In genomic region chr2:172095146-172095904, GRCh38 we compare ENCODE assay signal across 8 cellular contexts. TPM values are rescaled to one million over a fixed set of nuclear protein-coding genes. Genes with fewer than 3 reads are reported as not detected.
A peak's percentile ranks its signal among the peaks of the same experiment; 100 is the strongest.
DNase-seq lines count a peak whose midpoint lies in the region; FAIRE-seq and TF ChIP-seq lines count a peak whose summit lies in the region.

No MANE protein-coding gene starts in this region.

- no peak for TF ChIP-seq CTCF in 22Rv1 (IDR thresholded peaks at IDR 0.05)
- no peak for TF ChIP-seq CTCF in esophagus muscularis mucosa (IDR thresholded peaks at IDR 0.05)
- TF ChIP-seq CTCF in neural crest cell (conservative IDR thresholded peaks at IDR 0.05): no peak
- no peak for TF ChIP-seq CTCF in vagina (IDR thresholded peaks at IDR 0.05)

- peaks cover 4% of the 10 kb centered on the region for H3K36me3 Mint-ChIP-seq in neural crest cell (ENCODE audit: low read depth)

- H3K27me3 ChIP-seq in esophagus muscularis mucosa (peaks cover 46 to 100% (median 99%) of the 10 kb centered on the region in 4 donors), vagina (peaks cover 60% of the 10 kb centered on the region)

- H3K4me3 ChIP-seq in esophagus muscularis mucosa: peak overlapping the region; percentile 37 to 57 (median 44)
- peak overlapping the region; percentile 34 to 37 for H3K4me3 ChIP-seq in vagina

- DNase-seq in GM12892 (ENCODE audit: insufficient read length) (peak; percentile 75), NCI-H82 (lab: John Stamatoyannopoulos, UW) (peak; percentile 63), activated T-cell treated with anti-CD3 and anti-CD28 coated beads for 1 hour (ENCODE audit: low read depth) (peak; percentile 61), esophagus muscularis mucosa (ENCODE audit: extremely low spot score) (peak; percentile 90), neural crest cell (ENCODE audit: low read depth, low spot score) (peak; percentile 40), vagina (ENCODE audit: extremely low spot score in 2 of 2) (peak; percentile 83 to 95), NCI-H2107 (lab: John Stamatoyannopoulos, UW) (no peak)

- H3K9me3 Mint-ChIP-seq in neural crest cell: no peaks in the 10 kb centered on the region

- H3K4me1 ChIP-seq in esophagus muscularis mucosa: peaks cover 50 to 63% (median 58%) of the 10 kb centered on the region in 4 donors
- peaks cover 54% of the 10 kb centered on the region for H3K4me1 ChIP-seq in vagina

- peak overlapping the region; percentile 68 for H3K27ac Mint-ChIP-seq in neural crest cell (ENCODE audit: unreplicated experiment)

- TF ChIP-seq POLR2A in GM12892 (IDR thresholded peaks at IDR 0.05; ENCODE audit: low read depth, low read length): peak; percentile 33; the same call in 1 of the 2 replicates
- TF ChIP-seq POLR2A in esophagus muscularis mucosa (IDR thresholded peaks at IDR 0.05; ENCODE audit: low read depth): no peak
- TF ChIP-seq POLR2A in vagina (IDR thresholded peaks at IDR 0.05): no peak

- no peak for TF ChIP-seq EP300 in esophagus muscularis mucosa (IDR thresholded peaks at IDR 0.05)

- peak overlapping the region; percentile 89 for H3K4me3 Mint-ChIP-seq in neural crest cell

- H3K4me1 Mint-ChIP-seq in neural crest cell: peaks cover 45% of the 10 kb centered on the region

- peak; percentile 92 for FAIRE-seq in GM12892 (lab: Jason Lieb, UNC)

- WGBS in esophagus muscularis mucosa: 2% methylated on average over 26 of the region's 51 CpGs

- H3K36me3 ChIP-seq in esophagus muscularis mucosa: no peaks in the 10 kb centered on the region
- no peaks in the 10 kb centered on the region for H3K36me3 ChIP-seq in vagina

- intact Hi-C loops in esophagus muscularis mucosa (cut with DNase I): no loop called here
- intact Hi-C loops in vagina (cut with DNase I): no loop called here

- no peaks in the 10 kb centered on the region for H3K9me3 ChIP-seq in esophagus muscularis mucosa
- no peaks in the 10 kb centered on the region for H3K9me3 ChIP-seq in vagina

- H3K27me3 Mint-ChIP-seq in neural crest cell (ENCODE audit: low read depth): peaks cover 94% of the 10 kb centered on the region

- H3K27ac ChIP-seq in 22Rv1: peak overlapping the region; percentile 83
- H3K27ac ChIP-seq in esophagus muscularis mucosa (replicated peaks in 1 of 4): peak overlapping the region in 1 of 4 donors; percentile 13
- no peak overlapping the region for H3K27ac ChIP-seq in vagina

RNA-seq across cellular contexts. Expression of gene DLX2, which starts 7.4 kb away (rescaled TPM):
- polyA plus RNA-seq in GM12892 (2012; ENCODE audit: missing spikeins): 0.17 TPM
- total RNA-seq in esophagus muscularis mucosa: not detected
- 21.1 and 22.6 TPM in 2 replicates for total RNA-seq in neural crest cell
- total RNA-seq in vagina: not detected

RNA-seq across cellular contexts. Expression of gene DLX1, which starts 10.0 kb away (rescaled TPM):
- polyA plus RNA-seq in GM12892 (2012; ENCODE audit: missing spikeins): 0.28 TPM
- total RNA-seq in esophagus muscularis mucosa: under 1 TPM in 3 of 4 donors, not detected in 1; 0.17 to 0.83 (median 0.23) TPM
- 48.9 and 51.5 TPM in 2 replicates for total RNA-seq in neural crest cell
- total RNA-seq in vagina: not detected

Comparison
In these comparisons a context has a peak if more than half of its experiments do, and no peak if none do; other contexts are left out.
1. RNA of gene DLX2, which starts 7.4 kb away (total RNA-seq): 21.1 to 22.6 TPM in neural crest cell; not detected in esophagus muscularis mucosa and not detected in vagina (single experiment); every median in the first group is over 10 times any median in the second.
2. RNA of gene DLX1, which starts 10.0 kb away (total RNA-seq): 48.9 to 51.5 TPM in neural crest cell; 0.17 to 0.83 TPM in esophagus muscularis mucosa and not detected in vagina (single experiment); every median in the first group is over 10 times any median in the second.